Comparison of ENCODE assay signal across 10 cellular contexts in genomic region chr1:99820546-99820945, GRCh38. TPM values are rescaled to one million over a fixed set of nuclear protein-coding genes. Genes with fewer than 3 reads are reported as not detected.
DNase-seq lines count a peak whose midpoint lies in the region; ATAC-seq and TF ChIP-seq lines count a peak whose summit lies in the region.
"Had no signal": no experiment of that assay in that cellular context is flagged by ENCODE, and none has a peak within 500 bp of the region (broad histone marks: within the 10 kb centered on the region; RNA-seq: fewer than 3 reads in every experiment).

No MANE protein-coding gene starts in this region.

- no peak overlapping the region for H3K9ac ChIP-seq in mesendoderm (ENCODE audit: low read length)

- peak; percentile 47 for DNase-seq in GM13976 (ENCODE audit: low spot score)
- peak; percentile 4 for DNase-seq in activated T-helper 1 cell treated with Interleukin-2 at 50 U/mL for 16 hours (ENCODE audit: low read depth)
- no peak for DNase-seq in mesendoderm
- DNase-seq in middle frontal gyrus (ENCODE audit: extremely low spot score, low spot score) = no peak
- no peak for DNase-seq in dedifferentiated amniotic fluid mesenchymal stem cell (ENCODE audit: extremely low spot score)
- DNase-seq: NCI-H1694 had no signal

- H4K5ac ChIP-seq in mesendoderm (ENCODE audit: low read length) = no peak overlapping the region

- TF ChIP-seq CTCF in GM13976 (IDR thresholded peaks at IDR 0.05; ENCODE audit: borderline replicate concordance, control extremely low read depth, extremely low read depth, insufficient read depth, missing control alignments) = no peak

- no peak overlapping the region for H2BK120ac ChIP-seq in mesendoderm (ENCODE audit: low read depth, low read length)

- no peaks in the 10 kb centered on the region for H3K4me1 ChIP-seq in mesendoderm (ENCODE audit: control insufficient read depth, low read depth, low read length)

- H3K36me3 ChIP-seq in mesendoderm (ENCODE audit: control insufficient read depth, insufficient read depth, low read length) = no peaks in the 10 kb centered on the region
- H3K36me3 ChIP-seq: thoracic aorta had no signal

- H2BK5ac ChIP-seq in mesendoderm (ENCODE audit: low read length) = no peak overlapping the region

- peak; percentile 97 for ATAC-seq in GM19395 (IDR thresholded peaks at IDR 0.05; ENCODE audit: unreplicated experiment)
- peak; percentile 80 for ATAC-seq in HG03159 (IDR thresholded peaks at IDR 0.05; ENCODE audit: unreplicated experiment)
- ATAC-seq in esophagus mucosa = no peak

- no peak overlapping the region for H3K56ac ChIP-seq in mesendoderm (ENCODE audit: low read length)

- H4K8ac ChIP-seq in mesendoderm (ENCODE audit: low read depth, low read length) = no peak overlapping the region

- no peaks in the 10 kb centered on the region for H3K79me1 ChIP-seq in mesendoderm (ENCODE audit: low read length)

- in situ Hi-C loops in GM13976 (cut with MboI; ENCODE audit: low sequenced_read_pairs, unreplicated experiment) = no loop called here

- no peak overlapping the region for H3K18ac ChIP-seq in mesendoderm (ENCODE audit: low read length)

- no peak overlapping the region for H2BK15ac ChIP-seq in mesendoderm (replicated peaks; ENCODE audit: low read depth)

- H3K27me3 ChIP-seq in mesendoderm (ENCODE audit: insufficient read depth, low read length, poor library complexity) = no peaks in the 10 kb centered on the region

- no peak overlapping the region for H3K4ac ChIP-seq in mesendoderm (ENCODE audit: low read depth, low read length)

- H3K79me2 ChIP-seq in mesendoderm (ENCODE audit: control insufficient read depth, insufficient read depth, low read length) = no peaks in the 10 kb centered on the region

- H3K4me2 ChIP-seq in mesendoderm (ENCODE audit: low read length) = no peak overlapping the region

- no peak overlapping the region for H2AK5ac ChIP-seq in mesendoderm (ENCODE audit: low read length)

- no peak overlapping the region for H3K23ac ChIP-seq in mesendoderm (ENCODE audit: low read length)

- no peak overlapping the region for H3K4me3 ChIP-seq in mesendoderm (ENCODE audit: low read length)
- H3K4me3 ChIP-seq: thoracic aorta had no signal

- no peak overlapping the region for H3K27ac ChIP-seq in mesendoderm (ENCODE audit: low read depth, low read length)
- H3K27ac ChIP-seq: thoracic aorta had no signal

- no CpG with 5 or more reads among the region's 4 CpGs for WGBS in mesendoderm (ENCODE audit: extremely low coverage, insufficient coverage, low lambda C conversion rate)

RNA-seq across cellular contexts. Expression of gene AGL, which starts 29.6 kb away (rescaled TPM):
- 8.5 TPM for polyA plus RNA-seq in mesendoderm (2013, experiment 1 of 2)
- 8.4 TPM for polyA plus RNA-seq in mesendoderm (2013, experiment 2 of 2)
- total RNA-seq in esophagus mucosa = 17.4 TPM

RNA-seq across cellular contexts. Expression of gene FRRS1, which starts 54.1 kb away (rescaled TPM):
- 3.3 TPM for polyA plus RNA-seq in mesendoderm (2013, experiment 1 of 2)
- polyA plus RNA-seq in mesendoderm (2013, experiment 2 of 2) = 3.0 TPM
- total RNA-seq in esophagus mucosa = 30.7 TPM

Comparison
In these comparisons a context has a peak if more than half of its experiments do, and no peak if none do; other contexts are left out.
1. DNase-seq: peak in GM13976 (single experiment) and activated T-helper 1 cell treated with Interleukin-2 at 50 U/mL for 16 hours (single experiment); none in mesendoderm (single experiment), middle frontal gyrus (single experiment) and dedifferentiated amniotic fluid mesenchymal stem cell (single experiment).